Comparison of ENCODE assay signal across 21 cellular contexts in genomic region chr4:64727960-64728359, GRCh38.
DNase-seq lines count a peak whose midpoint lies in the region; ATAC-seq, FAIRE-seq and TF ChIP-seq lines count a peak whose summit lies in the region.
"Had no signal": no experiment of that assay in that cellular context is flagged by ENCODE, and none has a peak within 500 bp of the region (broad histone marks: within the 10 kb centered on the region; RNA-seq: fewer than 3 reads in every experiment).

No MANE protein-coding gene starts in this region.

- H3K36me3 ChIP-seq in HUES6 (ENCODE audit: control insufficient read depth, insufficient read depth, low read length) (peaks cover 4% of the 10 kb centered on the region; the same call in 1 of the 2 replicates), H1 (ENCODE audit: control insufficient read depth in 2 of 4, insufficient read depth in 4 of 4, low read length in 3 of 4) (no peaks in the 10 kb centered on the region; a peak in 2 of 8 replicates), heart left ventricle (no peaks in the 10 kb centered on the region)

- H3K4me3 ChIP-seq in HUES6 (ENCODE audit: low read depth, low read length) (no peak overlapping the region), H1 (ENCODE audit: extremely low read depth in 1 of 4, insufficient read depth in 2 of 4, low read depth in 3 of 4, low read length in 4 of 4) (no peak overlapping the region), heart left ventricle (no peak overlapping the region)

- H3K36me3 Mint-ChIP-seq in nephron progenitor cell (ENCODE audit: low read depth): no peaks in the 10 kb centered on the region
- H3K36me3 Mint-ChIP-seq: IgD-negative memory B cell had no signal

- TF ChIP-seq RAD21 in H1 (IDR thresholded peaks at IDR 0.05 in 1 of 2, conservative IDR thresholded peaks at IDR 0.05 in 1 of 2; ENCODE audit: low read depth in 2 of 2, low read length in 2 of 2): no peak

- no peak overlapping the region for H2BK15ac ChIP-seq in H1 (ENCODE audit: low read length)

- H3K23ac ChIP-seq in H1 (ENCODE audit: insufficient read length): no peak overlapping the region

- FAIRE-seq in H1 (lab: Jason Lieb, UNC): peak; percentile 88
- FAIRE-seq: HTR-8/SVneo had no signal

- H3K27ac ChIP-seq in HUES6 (ENCODE audit: low read depth, low read length): peak overlapping the region; percentile 94
- H3K27ac ChIP-seq in H1 (ENCODE audit: low read depth, low read length): no peak overlapping the region; the same call in 1 of the 2 replicates
- H3K27ac ChIP-seq in heart left ventricle: no peak overlapping the region
- H3K27ac ChIP-seq: KMS-11, RWPE1 had no signal

- ATAC-seq in heart left ventricle: no peak
- ATAC-seq: Panc1 had no signal

- no peak overlapping the region for H3K4me2 ChIP-seq in H1 (ENCODE audit: insufficient read depth in 1 of 2, low read depth in 2 of 2, low read length in 2 of 2)
- H3K4me2 ChIP-seq: KMS-11 had no signal

- peaks cover 32% of the 10 kb centered on the region; the same call in 1 of the 2 replicates for H3K4me1 ChIP-seq in HUES6 (ENCODE audit: control insufficient read depth, insufficient read depth, low read length)
- peaks cover 3 to 9% (median 5%) of the 10 kb centered on the region in 4 experiments; a peak in 5 of 7 replicates for H3K4me1 ChIP-seq in H1 (replicated peaks in 1 of 4; ENCODE audit: control insufficient read depth in 3 of 4, insufficient read depth in 4 of 4, low read length in 3 of 4)
- no peaks in the 10 kb centered on the region for H3K4me1 ChIP-seq in heart left ventricle

- no peak overlapping the region for H2BK5ac ChIP-seq in H1 (ENCODE audit: low read depth, low read length)

- TF ChIP-seq CTCF in H1 (IDR thresholded peaks at IDR 0.05; ENCODE audit: control extremely low read depth in 1 of 3, insufficient read depth in 1 of 3, low read depth in 1 of 3, low read length in 3 of 3) (no peak), heart left ventricle (IDR thresholded peaks at IDR 0.05) (no peak), nephron progenitor cell (IDR thresholded peaks at IDR 0.05) (no peak)

- no peak for TF ChIP-seq POLR2A in H1 (IDR thresholded peaks at IDR 0.05; ENCODE audit: control extremely low read depth in 1 of 2, low read depth in 2 of 2, low read length in 2 of 2)
- no peak for TF ChIP-seq POLR2A in heart left ventricle (IDR thresholded peaks at IDR 0.05)

- no peak overlapping the region for H3K14ac ChIP-seq in H1 (ENCODE audit: insufficient read length)

- no peak overlapping the region for H3K56ac ChIP-seq in H1 (replicated peaks; ENCODE audit: insufficient read length, low read depth, low read length)

- H2AK5ac ChIP-seq in H1 (ENCODE audit: low read depth, low read length): no peak overlapping the region

- H4K91ac ChIP-seq in H1 (replicated peaks; ENCODE audit: insufficient read length, low read length): no peak overlapping the region

- no peak overlapping the region for H3K4me3 Mint-ChIP-seq in nephron progenitor cell
- H3K4me3 Mint-ChIP-seq: IgD-negative memory B cell had no signal

- no peak overlapping the region for H3K4ac ChIP-seq in H1 (replicated peaks; ENCODE audit: insufficient read length, low read depth, low read length)

- 0 out of 4 replicates have a peak, but pooled peaks cover 0 to 5% of the 10 kb centered on the region in 2 experiments for H3K79me2 ChIP-seq in H1 (ENCODE audit: control insufficient read depth in 1 of 2, insufficient read depth in 2 of 2, low read length in 2 of 2)

- H3K9me3 Mint-ChIP-seq in nephron progenitor cell: peaks cover 14% of the 10 kb centered on the region

- H3K27me3 ChIP-seq in HUES6 (ENCODE audit: control insufficient read depth, insufficient read depth, low read length) (no peaks in the 10 kb centered on the region), H1 (replicated peaks in 1 of 4; ENCODE audit: control insufficient read depth in 3 of 4, extremely low read depth in 1 of 4, insufficient read depth in 3 of 4, low read length in 3 of 4) (no peaks in the 10 kb centered on the region), heart left ventricle (no peaks in the 10 kb centered on the region)

- H3K79me1 ChIP-seq in H1 (ENCODE audit: low read depth, low read length): no peaks in the 10 kb centered on the region

- H3K27ac Mint-ChIP-seq in nephron progenitor cell: no peak overlapping the region
- H3K27ac Mint-ChIP-seq: IgD-negative memory B cell had no signal

- 12% methylated on average over 2 of the region's 2 CpGs; no CpG with 5 or more reads in 1 of the 2 experiments for WGBS in H1 (ENCODE audit: extremely low coverage in 1 of 2, insufficient coverage in 1 of 2, insufficient read length in 1 of 2, insufficient replicate concordance in 2 of 2, low coverage in 1 of 2, low lambda C conversion rate in 2 of 2, missing lambda C conversion rate in 1 of 2), 2 experiments
- WGBS in heart left ventricle, 4 donors: 28 to 31% (median 28%) methylated on average over 2 of the region's 2 CpGs

- CTCF ChIA-PET in H1 (lab: Charles Lee; ENCODE audit: partially characterized antibody): interaction anchor here (1.0 to 1.4 kb wide), 2 partner anchors 10 to 32 kb away, joined by 3 read pairs; no protein-coding TSS in a partner anchor

- H2BK12ac ChIP-seq in H1 (ENCODE audit: low read depth, low read length): no peak overlapping the region

- no peak overlapping the region for H2BK120ac ChIP-seq in H1 (replicated peaks; ENCODE audit: low read depth, low read length)

- H3K9me3 ChIP-seq in HUES6 (ENCODE audit: control insufficient read depth, insufficient read depth, low read depth, low read length): peaks cover 25% of the 10 kb centered on the region
- H3K9me3 ChIP-seq in H1 (ENCODE audit: insufficient read depth in 2 of 2, low read depth in 1 of 2, low read length in 1 of 2): peaks cover 9 to 11% of the 10 kb centered on the region in 2 experiments; a peak in 3 of 4 replicates
- peaks cover 0 to 8% (median 0%) of the 10 kb centered on the region in 12 donors for H3K9me3 ChIP-seq in heart left ventricle

- in situ Hi-C loops in G401 (cut with HindIII; ENCODE audit: low sequenced_read_pairs): no loop called here

- no peak overlapping the region for H2AFZ ChIP-seq in H1 (ENCODE audit: low read length)

- DNase-seq in G401 (ENCODE audit: low spot score) (peak; percentile 46), H1 (ENCODE audit: low read depth in 1 of 2, low spot score in 2 of 2) (peak; percentile 29 to 47), iPS-NIHi7 (ENCODE audit: extremely low spot score) (peak; percentile 15), amygdala (lab: John Stamatoyannopoulos, UW) (no peak), activated gamma-delta T cell (lab: John Stamatoyannopoulos, UW) (no peak), heart left ventricle (no peak), nephron progenitor cell (no peak)
- DNase-seq: DMS153, DND-41, MM.1S, NCI-H2029, NCI-H226, NCI-H510A, NCI-H69, SHP77 had no signal

- H3K27me3 Mint-ChIP-seq in nephron progenitor cell (ENCODE audit: low read depth, poor library complexity): peaks cover 3% of the 10 kb centered on the region
- H3K27me3 Mint-ChIP-seq: IgD-negative memory B cell had no signal

- no peak overlapping the region for H4K8ac ChIP-seq in H1 (ENCODE audit: extremely low read depth, insufficient read depth, low read length)

- H3K9ac ChIP-seq in HUES6 (ENCODE audit: low read length) (no peak overlapping the region), H1 (replicated peaks in 1 of 4; ENCODE audit: extremely low read depth in 1 of 4, low read depth in 3 of 4, low read length in 3 of 4) (no peak overlapping the region)
- H3K9ac ChIP-seq: KMS-11 had no signal

- no peak for TF ChIP-seq EP300 in H1 (IDR thresholded peaks at IDR 0.05; ENCODE audit: borderline replicate concordance in 1 of 2, low read depth in 2 of 2, low read length in 2 of 2)

- peak overlapping the region; percentile 75 for H4K5ac ChIP-seq in H1 (ENCODE audit: insufficient read length, low read depth, low read length)

- H3K4me1 Mint-ChIP-seq in nephron progenitor cell: no peaks in the 10 kb centered on the region
- H3K4me1 Mint-ChIP-seq: IgD-negative memory B cell had no signal

- no peak overlapping the region for H3K18ac ChIP-seq in H1 (ENCODE audit: extremely low read depth, low read length)

- no peak overlapping the region for H2BK20ac ChIP-seq in H1 (ENCODE audit: low read length)

- POLR2A ChIA-PET in H1 (lab: Charles Lee; ENCODE audit: partially characterized antibody): interaction anchor here (0.8 to 1.8 kb wide), 6 partner anchors 8 to 17 kb away, joined by 3 to 9 read pairs (median 4); no protein-coding TSS in a partner anchor

- no peaks in the 10 kb centered on the region for H4K20me1 ChIP-seq in H1 (replicated peaks in 1 of 2; ENCODE audit: control insufficient read depth in 1 of 2, insufficient read depth in 2 of 2, low read length in 2 of 2)

- intact Hi-C loops in heart left ventricle (cut with DNase I): no loop called here

- no peaks in the 10 kb centered on the region for H3K23me2 ChIP-seq in H1 (ENCODE audit: low read depth, low read length)

TF ChIP-seq in H1, 55 proteins besides CTCF, POLR2A, EP300 and RAD21 (continues in another document):
- TF ChIP-seq NANOG (IDR thresholded peaks at IDR 0.05; ENCODE audit: insufficient read depth, low read depth, low read length, poor library complexity, severe bottlenecking): peak; percentile 73

Comparison
In these comparisons a context has a peak if more than half of its experiments do, and no peak if none do; other contexts are left out.
1. DNase-seq: peak in G401 (single experiment), H1 (2 of 2) and iPS-NIHi7 (single experiment); none in amygdala (0 of 56), activated gamma-delta T cell (single experiment), heart left ventricle (0 of 5) and nephron progenitor cell (single experiment).